Comparison of ENCODE assay signal across 17 cellular contexts in the genomic region with DNA sequence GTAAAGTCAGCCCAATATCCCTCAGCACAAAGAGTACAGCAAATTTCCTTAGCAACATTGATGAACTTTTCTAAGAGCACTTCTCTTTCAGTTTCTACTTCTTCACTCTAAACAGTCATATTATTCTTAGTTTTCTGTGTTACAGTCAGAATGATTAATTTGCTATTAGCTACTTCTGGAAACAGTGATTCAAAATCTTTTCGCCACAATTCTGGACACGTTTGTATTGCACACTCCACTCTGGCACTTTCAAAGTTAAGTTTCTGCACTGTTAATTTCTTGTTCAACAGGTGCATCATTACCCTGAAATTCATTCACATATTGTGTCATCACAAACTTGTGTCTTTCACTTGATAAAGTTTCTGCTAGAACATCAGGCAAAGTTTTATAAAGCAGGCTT. TPM values are rescaled to one million over a fixed set of nuclear protein-coding genes. Genes with fewer than 3 reads are reported as not detected.
DNase-seq lines count a peak whose midpoint lies in the region; ATAC-seq lines count a peak whose summit lies in the region.
"Had no signal": no experiment of that assay in that cellular context is flagged by ENCODE, and none has a peak within 500 bp of the region (broad histone marks: within the 10 kb centered on the region; RNA-seq: fewer than 3 reads in every experiment).

No MANE protein-coding gene starts in this region.

- no peak for DNase-seq in activated CD8-positive, alpha-beta memory T cell treated with anti-CD3 and anti-CD28 coated beads, Interleukin-2, amount 10 ng/mL, durations not matched to agents 7 days and 5 days
- no peak for DNase-seq in activated CD8-positive, alpha-beta memory T cell treated with anti-CD3 and anti-CD28 coated beads for 24 hours
- DNase-seq in DMS114 treated with DMSO at 0.1 percent for 48 hours (lab: John Stamatoyannopoulos, UW; ENCODE audit: unreplicated experiment) (no peak), NCI-H1105 (lab: John Stamatoyannopoulos, UW) (no peak), NCI-H345 treated with DMSO at 0.1 percent for 48 hours (lab: John Stamatoyannopoulos, UW; ENCODE audit: unreplicated experiment) (no peak)
- DNase-seq: CD8-positive, alpha-beta memory T cell; DMS79 treated with DMSO at 0.1 percent for 48 hours; NCI-H1105 treated with DMSO at 0.1 percent for 48 hours; NCI-H1694 treated with DMSO at 0.1 percent for 48 hours; NCI-H345; NCI-H526 treated with DMSO at 0.1 percent for 48 hours; PC-3 had no signal

- H3K9me3 Mint-ChIP-seq in activated CD8-positive, alpha-beta memory T cell treated with anti-CD3 and anti-CD28 coated beads, Interleukin-2, amount 10 ng/mL, durations not matched to agents 7 days and 5 days (ENCODE audit: low read depth) = no peaks in the 10 kb centered on the region
- H3K9me3 Mint-ChIP-seq in stimulated activated memory B cell treated with anti-CD40 and anti-IgM and Interleukin-4, amounts not matched to agents 10 μg/mL and 1 μg/mL and 100 μg/mL, for 72 hours = no peaks in the 10 kb centered on the region
- H3K9me3 Mint-ChIP-seq: CD8-positive, alpha-beta memory T cell; IgD-negative memory B cell had no signal

- H3K36me3 Mint-ChIP-seq in activated CD8-positive, alpha-beta memory T cell treated with anti-CD3 and anti-CD28 coated beads, Interleukin-2, amount 10 ng/mL, durations not matched to agents 7 days and 5 days = no peaks in the 10 kb centered on the region
- H3K36me3 Mint-ChIP-seq in stimulated activated memory B cell treated with anti-CD40 and anti-IgM and Interleukin-4, amounts not matched to agents 10 μg/mL and 1 μg/mL and 100 μg/mL, for 72 hours = no peaks in the 10 kb centered on the region
- H3K36me3 Mint-ChIP-seq: CD8-positive, alpha-beta memory T cell; IgD-negative memory B cell had no signal

- H3K4me1 Mint-ChIP-seq in activated CD8-positive, alpha-beta memory T cell treated with anti-CD3 and anti-CD28 coated beads, Interleukin-2, amount 10 ng/mL, durations not matched to agents 7 days and 5 days = peaks cover 31% of the 10 kb centered on the region
- peaks cover 38% of the 10 kb centered on the region for H3K4me1 Mint-ChIP-seq in stimulated activated memory B cell treated with anti-CD40 and anti-IgM and Interleukin-4, amounts not matched to agents 10 μg/mL and 1 μg/mL and 100 μg/mL, for 72 hours

- peaks cover 23% of the 10 kb centered on the region for H3K27me3 Mint-ChIP-seq in activated CD8-positive, alpha-beta memory T cell treated with anti-CD3 and anti-CD28 coated beads, Interleukin-2, amount 10 ng/mL, durations not matched to agents 7 days and 5 days
- no peaks in the 10 kb centered on the region for H3K27me3 Mint-ChIP-seq in stimulated activated memory B cell treated with anti-CD40 and anti-IgM and Interleukin-4, amounts not matched to agents 10 μg/mL and 1 μg/mL and 100 μg/mL, for 72 hours
- H3K27me3 Mint-ChIP-seq: IgD-negative memory B cell had no signal

- no peak overlapping the region for H3K27ac Mint-ChIP-seq in activated CD8-positive, alpha-beta memory T cell treated with anti-CD3 and anti-CD28 coated beads, Interleukin-2, amount 10 ng/mL, durations not matched to agents 7 days and 5 days
- H3K27ac Mint-ChIP-seq in stimulated activated memory B cell treated with anti-CD40 and anti-IgM and Interleukin-4, amounts not matched to agents 10 μg/mL and 1 μg/mL and 100 μg/mL, for 72 hours = no peak overlapping the region
- H3K27ac Mint-ChIP-seq: CD8-positive, alpha-beta memory T cell; IgD-negative memory B cell had no signal

- no peak for ATAC-seq in activated CD8-positive, alpha-beta memory T cell treated with anti-CD3 and anti-CD28 coated beads, Interleukin-2, amount 10 ng/mL, durations not matched to agents 7 days and 5 days
- peak; percentile 56 for ATAC-seq in GM19455 (IDR thresholded peaks at IDR 0.05; ENCODE audit: unreplicated experiment)
- ATAC-seq in HG03439 (IDR thresholded peaks at IDR 0.05; ENCODE audit: unreplicated experiment) = peak; percentile 58
- ATAC-seq in stimulated activated memory B cell treated with anti-CD40 and anti-IgM and Interleukin-4, amounts not matched to agents 10 μg/mL and 1 μg/mL and 100 μg/mL, for 72 hours = peak; percentile 58
- ATAC-seq: A549, PC-3 had no signal

- CTCF ChIA-PET in activated CD8-positive, alpha-beta memory T cell treated with anti-CD3 and anti-CD28 coated beads, Interleukin-2, amount 10 ng/mL, durations not matched to agents 7 days and 5 days (lab: Charles Lee) = interaction anchor here (1.1 kb wide), 1 partner anchor 161 kb away, joined by 6 read pairs; no protein-coding TSS in a partner anchor

- H3K4me3 Mint-ChIP-seq in activated CD8-positive, alpha-beta memory T cell treated with anti-CD3 and anti-CD28 coated beads, Interleukin-2, amount 10 ng/mL, durations not matched to agents 7 days and 5 days = peak overlapping the region; percentile 31
- no peak overlapping the region for H3K4me3 Mint-ChIP-seq in stimulated activated memory B cell treated with anti-CD40 and anti-IgM and Interleukin-4, amounts not matched to agents 10 μg/mL and 1 μg/mL and 100 μg/mL, for 72 hours
- H3K4me3 Mint-ChIP-seq: CD8-positive, alpha-beta memory T cell had no signal

RNA-seq across cellular contexts. Expression of a gene that starts 22.5 kb away (rescaled TPM):
- 10 to 100 TPM in 1 of 2 experiments, 1 to 10 TPM in 1; 3.8 to 16.8 TPM for total RNA-seq in activated CD8-positive, alpha-beta memory T cell treated with anti-CD3 and anti-CD28 coated beads, Interleukin-2, amount 10 ng/mL, durations not matched to agents 7 days and 5 days
